ENCODE assay signal across 8 cellular contexts in genomic region chr20:41141153-41141815, GRCh38. TPM values are rescaled to one million over a fixed set of nuclear protein-coding genes. Genes with fewer than 3 reads are reported as not detected.
DNase-seq lines count a peak whose midpoint lies in the region; ATAC-seq lines count a peak whose summit lies in the region.

No MANE protein-coding gene starts in this region.

- H3K4me3 ChIP-seq in Jurkat, Clone E6-1 (ENCODE audit: low read length), result peak overlapping the region; percentile 30
- H3K4me3 ChIP-seq in adipocyte (ENCODE audit: low read length) (no peak overlapping the region), iPS-20b (ENCODE audit: low read length) (peak overlapping the region; percentile 79; the same call in 1 of the 2 replicates)

- no peaks in the 10 kb centered on the region for H3K27me3 ChIP-seq in adipocyte (replicated peaks; ENCODE audit: control insufficient read depth, insufficient read depth, low read length)
- peaks cover 2% of the 10 kb centered on the region; the same call in 1 of the 2 replicates for H3K27me3 ChIP-seq in iPS-20b (ENCODE audit: insufficient read depth, low read length)

- H3K36me3 ChIP-seq in adipocyte (ENCODE audit: control insufficient read depth, insufficient read depth, low read length, severe bottlenecking) (peaks cover 3% of the 10 kb centered on the region), iPS-20b (ENCODE audit: insufficient read depth, low read depth, low read length) (peaks cover 28% of the 10 kb centered on the region; the same call in 1 of the 2 replicates)

- peak overlapping the region; percentile 88 for H3K27ac Mint-ChIP-seq in stimulated activated naive B cell treated with anti-CD40 and anti-IgM and Interleukin-4, amounts not matched to agents 10 μg/mL and 1 μg/mL and 100 μg/mL, for 72 hours

- no peak for DNase-seq in Jurkat, Clone E6-1 (ENCODE audit: low read depth, low spot score)
- DNase-seq in adipocyte (ENCODE audit: low read depth) (peak; percentile 19), SK-N-DZ (ENCODE audit: low spot score) (no peak), NCI-H748 treated with DMSO at 0.1 percent for 48 hours (lab: John Stamatoyannopoulos, UW) (no peak), NCI-H1092 (lab: John Stamatoyannopoulos, UW) (no peak)
- DNase-seq in stimulated activated naive B cell treated with anti-CD40 and anti-IgM and Interleukin-4, amounts not matched to agents 10 μg/mL and 1 μg/mL and 100 μg/mL, for 72 hours, result peak; percentile 23

- peaks cover 38% of the 10 kb centered on the region for H3K4me1 ChIP-seq in adipocyte (ENCODE audit: control insufficient read depth, insufficient read depth, low read length)
- H3K4me1 ChIP-seq in iPS-20b (ENCODE audit: insufficient read depth, low read length), result peaks cover 25% of the 10 kb centered on the region

- ATAC-seq in stimulated activated naive B cell treated with anti-CD40 and anti-IgM and Interleukin-4, amounts not matched to agents 10 μg/mL and 1 μg/mL and 100 μg/mL, for 72 hours (replicated peaks), result peak in 1 of 2 donors; percentile 29
- ATAC-seq in GM19455 (IDR thresholded peaks at IDR 0.05; ENCODE audit: unreplicated experiment), result no peak

- H3K4me3 Mint-ChIP-seq in stimulated activated naive B cell treated with anti-CD40 and anti-IgM and Interleukin-4, amounts not matched to agents 10 μg/mL and 1 μg/mL and 100 μg/mL, for 72 hours, result peak overlapping the region; percentile 25 to 66

- no peak overlapping the region for H3K27ac ChIP-seq in iPS-20b (ENCODE audit: low read length)

- H3K9ac ChIP-seq in adipocyte (ENCODE audit: low read length) (no peak overlapping the region), iPS-20b (ENCODE audit: low read depth, low read length) (peak overlapping the region; percentile 45; the same call in 1 of the 2 replicates)

- peaks cover 58 to 81% of the 10 kb centered on the region in 2 donors for H3K4me1 Mint-ChIP-seq in stimulated activated naive B cell treated with anti-CD40 and anti-IgM and Interleukin-4, amounts not matched to agents 10 μg/mL and 1 μg/mL and 100 μg/mL, for 72 hours

- no peaks in the 10 kb centered on the region for H3K27me3 Mint-ChIP-seq in stimulated activated naive B cell treated with anti-CD40 and anti-IgM and Interleukin-4, amounts not matched to agents 10 μg/mL and 1 μg/mL and 100 μg/mL, for 72 hours

- peaks cover 2 to 35% of the 10 kb centered on the region in 2 donors for H3K36me3 Mint-ChIP-seq in stimulated activated naive B cell treated with anti-CD40 and anti-IgM and Interleukin-4, amounts not matched to agents 10 μg/mL and 1 μg/mL and 100 μg/mL, for 72 hours

- H3K9me3 Mint-ChIP-seq in stimulated activated naive B cell treated with anti-CD40 and anti-IgM and Interleukin-4, amounts not matched to agents 10 μg/mL and 1 μg/mL and 100 μg/mL, for 72 hours, result peaks cover 0 to under 1% of the 10 kb centered on the region in 2 donors

- H3K9me3 ChIP-seq in adipocyte (ENCODE audit: control insufficient read depth, low read length) (no peaks in the 10 kb centered on the region), iPS-20b (ENCODE audit: insufficient read depth, low read depth, low read length) (no peaks in the 10 kb centered on the region)

RNA-seq across cellular contexts. Expression of gene PLCG1, which starts 3.9 kb away (rescaled TPM):
- 118 TPM for polyA plus RNA-seq in Jurkat, Clone E6-1 (2012; ENCODE audit: insufficient read depth, insufficient read length)
- 137 and 176 TPM in 2 replicates for polyA plus RNA-seq in SK-N-DZ (2014; cell fraction: cytosol; rRNA removed)
- 1,191 and 1,360 TPM in 2 replicates for polyA plus RNA-seq in SK-N-DZ (2014; cell fraction: nucleus; rRNA removed)

Comparison
In these comparisons a context has a peak if more than half of its experiments do, and no peak if none do; other contexts are left out.
1. DNase-seq: peak in adipocyte (single experiment) and stimulated activated naive B cell treated with anti-CD40 and anti-IgM and Interleukin-4, amounts not matched to agents 10 μg/mL and 1 μg/mL and 100 μg/mL, for 72 hours (single experiment); none in Jurkat, Clone E6-1 (single experiment), SK-N-DZ (single experiment), NCI-H748 treated with DMSO at 0.1 percent for 48 hours (single experiment) and NCI-H1092 (single experiment).